ENCODE assay signal across 8 cellular contexts in the genomic region with DNA sequence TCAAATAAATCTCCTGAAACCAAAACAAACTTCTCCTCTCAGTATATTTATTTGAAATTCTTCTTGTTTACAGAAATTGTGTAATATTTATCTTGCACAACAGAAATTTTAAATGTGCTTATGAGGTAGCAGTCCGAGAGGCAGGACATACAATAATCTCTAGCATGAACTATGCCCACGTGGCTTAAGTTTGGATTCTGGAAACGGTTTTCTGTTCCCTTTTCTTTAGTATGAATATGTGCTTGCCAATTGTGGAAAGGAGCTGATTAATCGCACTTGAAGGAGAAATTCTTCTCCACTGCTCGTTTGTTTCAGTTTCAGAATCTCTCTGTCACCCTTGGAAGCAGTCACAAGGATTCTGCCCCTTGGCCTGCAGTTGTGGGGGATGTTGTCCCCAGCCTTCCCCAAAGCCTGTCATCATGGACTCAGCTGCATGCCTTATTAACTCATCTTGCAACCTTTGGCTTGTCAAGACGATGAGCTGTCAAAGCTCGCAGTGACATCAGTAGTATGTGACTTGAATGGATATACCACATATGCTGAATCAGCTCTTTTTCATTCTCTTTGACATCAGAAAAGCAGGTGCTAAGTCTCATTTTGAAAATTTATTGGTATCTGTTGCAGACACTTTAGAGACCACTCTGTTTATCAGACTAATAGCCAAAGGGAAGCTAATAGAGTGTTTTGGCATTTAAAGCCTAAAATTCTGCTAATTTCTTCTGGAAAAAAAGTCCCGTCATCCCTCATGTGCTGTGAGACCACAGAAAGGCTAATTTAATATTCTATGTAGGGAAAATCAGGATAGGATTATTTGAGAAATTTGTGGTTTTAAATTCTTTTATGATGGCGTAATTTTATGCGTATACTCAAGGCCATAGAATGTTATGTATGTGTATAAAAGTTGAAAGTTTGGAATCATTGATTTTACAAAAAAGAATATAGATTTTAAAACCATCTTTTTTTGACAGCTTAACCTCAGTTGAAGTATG.
DNase-seq lines count a peak whose midpoint lies in the region; ATAC-seq, FAIRE-seq and TF ChIP-seq lines count a peak whose summit lies in the region.

No MANE protein-coding gene starts in this region.

- H3F3A ChIP-seq in neural progenitor cell (ENCODE audit: low read depth) = no peaks in the 10 kb centered on the region

- no peaks in the 10 kb centered on the region for H3K27me3 Mint-ChIP-seq in naive thymus-derived CD8-positive, alpha-beta T cell
- H3K27me3 Mint-ChIP-seq in neural progenitor cell (ENCODE audit: insufficient read depth, low read depth) = peaks cover 4% of the 10 kb centered on the region

- H3K36me3 ChIP-seq in right lobe of liver = no peaks in the 10 kb centered on the region
- H3K36me3 ChIP-seq in upper lobe of right lung = no peaks in the 10 kb centered on the region
- no peaks in the 10 kb centered on the region for H3K36me3 ChIP-seq in neural progenitor cell

- peaks cover 0 to 4% (median 3%) of the 10 kb centered on the region in 3 donors for H3K36me3 Mint-ChIP-seq in naive thymus-derived CD8-positive, alpha-beta T cell
- H3K36me3 Mint-ChIP-seq in neural progenitor cell = peaks cover 6% of the 10 kb centered on the region

- TF ChIP-seq POLR2A in right lobe of liver (IDR thresholded peaks at IDR 0.05) = no peak

- peaks cover 49% of the 10 kb centered on the region for H4K20me1 ChIP-seq in neural progenitor cell (ENCODE audit: low read depth)

- POLR2A ChIA-PET in naive thymus-derived CD8-positive, alpha-beta T cell (lab: Charles Lee) = interaction anchor here (1.5 kb wide), 1 partner anchor 58 kb away, joined by 3 read pairs; no protein-coding TSS in a partner anchor

- H3K27ac ChIP-seq in right lobe of liver (peak overlapping the region; percentile 45 to 74 (median 72)), upper lobe of right lung (peak overlapping the region; percentile 21), neural progenitor cell (no peak overlapping the region)

- H3K79me2 ChIP-seq in neural progenitor cell (ENCODE audit: low read depth) = peaks cover 99% of the 10 kb centered on the region

- intact Hi-C loops in right lobe of liver (cut with DNase I) (no loop called here), upper lobe of right lung (cut with DNase I) (no loop called here)

- peak overlapping the region in 2 of 10 donors; percentile 32 to 86 for H3K27ac Mint-ChIP-seq in naive thymus-derived CD8-positive, alpha-beta T cell
- no peak overlapping the region for H3K27ac Mint-ChIP-seq in neural progenitor cell

- H3K27me3 ChIP-seq in right lobe of liver (no peaks in the 10 kb centered on the region), upper lobe of right lung (no peaks in the 10 kb centered on the region), neural progenitor cell (no peaks in the 10 kb centered on the region)

- no peak overlapping the region for H2AFZ ChIP-seq in neural progenitor cell (replicated peaks)

- peak overlapping the region in 1 of 10 donors; percentile 29 for H3K4me3 Mint-ChIP-seq in naive thymus-derived CD8-positive, alpha-beta T cell
- no peak overlapping the region for H3K4me3 Mint-ChIP-seq in neural progenitor cell

- ATAC-seq in right lobe of liver (peak; percentile 83 to 89 (median 84)), upper lobe of right lung (peak; percentile 94)
- no peak for ATAC-seq in naive thymus-derived CD8-positive, alpha-beta T cell

- WGBS in right lobe of liver (ENCODE audit: insufficient coverage, low coverage, low lambda C conversion rate, missing lambda C conversion rate) = 26% methylated on average over 10 of the region's 10 CpGs

- H3K4me1 Mint-ChIP-seq in naive thymus-derived CD8-positive, alpha-beta T cell = peaks cover 25 to 66% (median 52%) of the 10 kb centered on the region in 4 donors
- H3K4me1 Mint-ChIP-seq in neural progenitor cell = peaks cover 19% of the 10 kb centered on the region

- peak overlapping the region; percentile 6 to 46 (median 37) for H3K4me3 ChIP-seq in right lobe of liver
- peak overlapping the region; percentile 28 for H3K4me3 ChIP-seq in upper lobe of right lung
- H3K4me3 ChIP-seq in neural progenitor cell = no peak overlapping the region

- H3K9me3 ChIP-seq in right lobe of liver (no peaks in the 10 kb centered on the region), upper lobe of right lung (no peaks in the 10 kb centered on the region), neural progenitor cell (ENCODE audit: low read depth) (no peaks in the 10 kb centered on the region)

- H3K4me2 ChIP-seq in neural progenitor cell = no peak overlapping the region

- DNase-seq in EL (peak; percentile 74), HTR-8/SVneo (ENCODE audit: insufficient read length, low spot score) (peak; percentile 28), astrocyte of the hippocampus (ENCODE audit: low read depth, low spot score) (peak; percentile 48), right lobe of liver (peak in 2 of 3 donors; percentile 45 to 66), upper lobe of right lung (no peak), neural progenitor cell (ENCODE audit: low spot score) (no peak), NCI-H345 treated with DMSO at 0.1 percent for 48 hours (lab: John Stamatoyannopoulos, UW; ENCODE audit: unreplicated experiment) (no peak)
- DNase-seq in naive thymus-derived CD8-positive, alpha-beta T cell = no peak

- no peak overlapping the region for H3K9ac ChIP-seq in neural progenitor cell

- H3K4me1 ChIP-seq in right lobe of liver (peaks cover 0 to 24% (median 4%) of the 10 kb centered on the region in 4 donors), upper lobe of right lung (peaks cover 18% of the 10 kb centered on the region), neural progenitor cell (peaks cover 3% of the 10 kb centered on the region)

- TF ChIP-seq CTCF in right lobe of liver (IDR thresholded peaks at IDR 0.05) (no peak), upper lobe of right lung (IDR thresholded peaks at IDR 0.05) (no peak), neural progenitor cell (IDR thresholded peaks at IDR 0.05) (no peak)

- H3K9me3 Mint-ChIP-seq in naive thymus-derived CD8-positive, alpha-beta T cell = no peaks in the 10 kb centered on the region
- H3K9me3 Mint-ChIP-seq in neural progenitor cell = peaks cover 2% of the 10 kb centered on the region

- FAIRE-seq in HTR-8/SVneo (lab: Jason Lieb, UNC) = peak; percentile 20

Comparison
In these comparisons a context has a peak if more than half of its experiments do, and no peak if none do; other contexts are left out.
1. DNase-seq: peak in EL (single experiment), HTR-8/SVneo (single experiment), astrocyte of the hippocampus (single experiment) and right lobe of liver (2 of 3); none in upper lobe of right lung (single experiment), naive thymus-derived CD8-positive, alpha-beta T cell (0 of 10), neural progenitor cell (single experiment) and NCI-H345 treated with DMSO at 0.1 percent for 48 hours (single experiment).
2. ATAC-seq: peak in right lobe of liver (4 of 4) and upper lobe of right lung (single experiment); none in naive thymus-derived CD8-positive, alpha-beta T cell (0 of 2).